In genomic region chr20:58850693-58851174, GRCh38 we compare ENCODE assay signal across 8 cellular contexts. TPM values are rescaled to one million over a fixed set of nuclear protein-coding genes. Genes with fewer than 3 reads are reported as not detected.
DNase-seq lines count a peak whose midpoint lies in the region; ATAC-seq and TF ChIP-seq lines count a peak whose summit lies in the region.

GNAS-AS1 (minus strand) TSS chr20:58850902.

- H3K9me3 Mint-ChIP-seq in activated B cell treated with CpG ODN at 0.5 μM for 24 hours: no peaks in the 10 kb centered on the region

- H3K4me3 ChIP-seq in BLaER1: peak within 1 kb of the TSS; percentile 47; the same call in 1 of the 2 replicates
- H3K4me3 ChIP-seq in mammary epithelial cell (replicated peaks in 1 of 3; ENCODE audit: insufficient read depth in 1 of 3, low read depth in 2 of 3, low read length in 3 of 3): peak within 1 kb of the TSS; percentile 39 to 64 (median 62)
- peak within 1 kb of the TSS; percentile 76 for H3K4me3 ChIP-seq in kidney epithelial cell (ENCODE audit: low read depth, low read length)

- dilution Hi-C loops in mammary epithelial cell (cut with HindIII; ENCODE audit: low sequenced_read_pairs): loop anchor here (25.0 kb wide), 1 partner anchor 362 kb away; no protein-coding TSS in a partner anchor

- H4K20me1 ChIP-seq in BLaER1: 0 out of 2 replicates have a peak, but pooled peaks cover 5% of the 10 kb centered on the region
- H4K20me1 ChIP-seq in mammary epithelial cell (ENCODE audit: insufficient read depth, low read length): no peaks in the 10 kb centered on the region

- H3K36me3 ChIP-seq in BLaER1 (0 out of 2 replicates have a peak, but pooled peaks cover 3% of the 10 kb centered on the region), mammary epithelial cell (ENCODE audit: insufficient read depth, low read length) (no peaks in the 10 kb centered on the region), kidney epithelial cell (ENCODE audit: control insufficient read depth, insufficient read depth, low read length) (no peaks in the 10 kb centered on the region)

- ATAC-seq in GM19467 (IDR thresholded peaks at IDR 0.05; ENCODE audit: unreplicated experiment): peak; percentile 88
- ATAC-seq in activated B cell treated with CpG ODN at 0.5 μM for 24 hours (ENCODE audit: low read depth): peak; percentile 93

- WGBS in mammary epithelial cell (ENCODE audit: low coverage, missing lambda C conversion rate): 41% methylated on average over 19 of the region's 25 CpGs

- H3K4me1 Mint-ChIP-seq in activated B cell treated with CpG ODN at 0.5 μM for 24 hours: peaks cover 33% of the 10 kb centered on the region

- H3K27me3 ChIP-seq in BLaER1 (peaks cover 64% of the 10 kb centered on the region), mammary epithelial cell (ENCODE audit: insufficient read depth, low read length) (peaks cover 18% of the 10 kb centered on the region), kidney epithelial cell (ENCODE audit: control insufficient read depth, insufficient read depth, low read length) (peaks cover 34% of the 10 kb centered on the region)

- CTCF ChIA-PET in activated B cell treated with CpG ODN at 0.5 μM for 24 hours (lab: Charles Lee) (no interaction called here), mammary epithelial cell (lab: Charles Lee; ENCODE audit: low non-redundant PET) (no interaction called here)

- peak within 1 kb of the TSS; percentile 89 for H3K4me3 Mint-ChIP-seq in activated B cell treated with CpG ODN at 0.5 μM for 24 hours

- H3K9ac ChIP-seq in BLaER1 (no peak within 1 kb of the TSS), mammary epithelial cell (ENCODE audit: insufficient read depth, low read length) (peak within 1 kb of the TSS; percentile 21)

- BruUV-seq in mammary epithelial cell (replicated peaks; lab: Mats Ljungman, UMichigan): no TSS peak

- H3K36me3 Mint-ChIP-seq in activated B cell treated with CpG ODN at 0.5 μM for 24 hours (ENCODE audit: low read depth): no peaks in the 10 kb centered on the region

- TF ChIP-seq CTCF in activated B cell treated with CpG ODN at 0.5 μM for 24 hours (IDR thresholded peaks at IDR 0.05) (no peak), mammary epithelial cell (conservative IDR thresholded peaks at IDR 0.05 in 1 of 2, IDR thresholded peaks at IDR 0.05 in 1 of 2; ENCODE audit: extremely low read depth in 1 of 2, insufficient read depth in 1 of 2, low read depth in 1 of 2, low read length in 2 of 2) (peak in 1 of 2 donors; percentile 17), kidney epithelial cell (IDR thresholded peaks at IDR 0.05; ENCODE audit: insufficient read depth, low read length, poor library complexity, severe bottlenecking) (no peak)

- in situ Hi-C loops in mammary epithelial cell (cut with MboI; ENCODE audit: low sequenced_read_pairs in 2 of 2): loop anchor here (25.0 kb wide), 2 partner anchors 612 to 613 kb away; partner anchors contain the start of gene ANKRD60 (in 1 of the 2)
- in situ Hi-C loops in KBM-7 (cut with MboI; ENCODE audit: low pct_unique_long_range_greater_than_20kb, low sequenced_read_pairs): loop anchor here (25.0 kb wide), 2 partner anchors 362 to 562 kb away; no protein-coding TSS in a partner anchor

- peak within 1 kb of the TSS; percentile 77 for H2AFZ ChIP-seq in mammary epithelial cell (ENCODE audit: low read depth, low read length)

- H3K27me3 Mint-ChIP-seq in activated B cell treated with CpG ODN at 0.5 μM for 24 hours: peaks cover 17% of the 10 kb centered on the region

- H3K4me1 ChIP-seq in BLaER1 (peaks cover 15% of the 10 kb centered on the region), mammary epithelial cell (ENCODE audit: insufficient read depth, low read length) (peaks cover 12% of the 10 kb centered on the region)

- H3K27ac ChIP-seq in BLaER1 (no peak within 1 kb of the TSS), mammary epithelial cell (ENCODE audit: insufficient read depth, low read depth, low read length) (no peak within 1 kb of the TSS)

- DNase-seq in HT1080 (ENCODE audit: low read depth): peak; percentile 84
- peak; percentile 69 for DNase-seq in activated B cell treated with CpG ODN at 0.5 μM for 24 hours
- peak; percentile 63 for DNase-seq in mammary epithelial cell
- peak; percentile 48 for DNase-seq in kidney epithelial cell (ENCODE audit: low read depth)
- peak; percentile 53 to 78 for DNase-seq in stimulated activated CD4-positive, alpha-beta T cell treated with anti-CD3 and anti-CD28 coated beads, Interleukin-1b, Interleukin-23, amount 100 ng/mL, for 4 hours (ENCODE audit: low read depth in 2 of 2)
- DNase-seq in KBM-7: no peak

- H3K9me3 ChIP-seq in BLaER1 (peaks cover 56% of the 10 kb centered on the region), mammary epithelial cell (replicated peaks; ENCODE audit: insufficient read depth, low read length) (no peaks in the 10 kb centered on the region)

- no peaks in the 10 kb centered on the region for H3K79me2 ChIP-seq in mammary epithelial cell (ENCODE audit: insufficient read depth, low read length)

- intact Hi-C loops in activated B cell treated with CpG ODN at 0.5 μM for 24 hours (cut with micrococcal nuclease) (loop anchor here (5.0 kb wide), 1 partner anchor 198 kb away; the partner anchor contains the start of gene STX16), mammary epithelial cell (cut with micrococcal nuclease) (loop anchor here (5.0 kb wide), 2 partner anchors 198 to 368 kb away; partner anchors contain the start of gene STX16)

- POLR2A ChIA-PET in activated B cell treated with CpG ODN at 0.5 μM for 24 hours (lab: Charles Lee): interaction anchor here (1.9 kb wide), 1 partner anchor 181 kb away, joined by 4 read pairs; the partner anchor contains the start of gene ATP5F1E

- H3K27ac Mint-ChIP-seq in activated B cell treated with CpG ODN at 0.5 μM for 24 hours: no peak within 1 kb of the TSS

- no peak within 1 kb of the TSS for H3K4me2 ChIP-seq in BLaER1
- H3K4me2 ChIP-seq in mammary epithelial cell (ENCODE audit: insufficient read depth, low read depth, low read length): peak within 1 kb of the TSS; percentile 71

RNA-seq across cellular contexts. Expression of gene GNAS-AS1, which starts in this region (rescaled TPM):
- 5.0 and 6.0 TPM in 2 replicates for total RNA-seq in HT1080 (2014; rRNA removed; shearing (Covaris generic))
- polyA plus RNA-seq in HT1080 (2015; cell fraction: cytosol; rRNA removed): 2.7 and 4.4 TPM in 2 replicates
- 1.8 and 2.2 TPM in 2 replicates for polyA plus RNA-seq in HT1080 (2015; cell fraction: nucleus; rRNA removed)
- total RNA-seq in activated B cell treated with CpG ODN at 0.5 μM for 24 hours: 1.4 and 1.5 TPM in 2 replicates
- under 1 TPM; 0.33 to 0.73 TPM for total RNA-seq in mammary epithelial cell
- 0.27 TPM for polyA plus RNA-seq in mammary epithelial cell
- not detected for polyA minus RNA-seq in mammary epithelial cell
- 0.07 and 1.3 TPM in 2 replicates for total RNA-seq in kidney epithelial cell

Comparison
In these comparisons a context has a peak if more than half of its experiments do, and no peak if none do; other contexts are left out.
1. Peak in DNase-seq, H3K4me3 ChIP-seq, H3K9ac ChIP-seq and H3K4me2 ChIP-seq in mammary epithelial cell; RNA of the gene not detected or under 1 TPM.